7 cellular contexts compared by ENCODE assay signal in the genomic region with DNA sequence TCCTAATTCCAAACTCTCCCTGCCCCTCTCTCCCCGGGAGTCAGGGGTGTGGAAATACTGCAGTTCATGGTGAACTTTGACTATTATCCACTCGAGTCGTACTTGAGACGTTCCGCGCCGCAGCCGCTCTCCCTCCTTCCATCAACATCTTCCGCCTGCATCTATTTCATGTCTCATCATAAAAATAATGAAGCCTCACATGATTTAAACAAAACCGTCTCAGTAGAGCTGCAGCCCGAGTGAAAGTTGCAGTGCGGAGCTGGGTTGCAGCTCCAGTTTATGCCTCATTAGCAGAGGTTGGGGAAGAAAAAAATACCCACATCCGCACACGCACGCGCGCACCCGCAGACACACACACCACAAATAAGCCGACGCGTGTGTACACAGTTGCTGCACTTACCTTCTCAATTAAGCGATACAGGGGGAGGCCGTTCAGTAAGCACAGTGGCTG. TPM values are rescaled to one million over a fixed set of nuclear protein-coding genes. Genes with fewer than 3 reads are reported as not detected.
A peak's percentile ranks its signal among the peaks of the same experiment; 100 is the strongest.
DNase-seq lines count a peak whose midpoint lies in the region; ATAC-seq and TF ChIP-seq lines count a peak whose summit lies in the region.

No MANE protein-coding gene starts in this region.

- CTCF ChIA-PET in activated CD8-positive, alpha-beta T cell treated with anti-CD3 and anti-CD28 coated beads, Interleukin-2, amount 10 ng/mL, durations not matched to agents 7 days and 5 days (lab: Charles Lee): no interaction called here

- H3K4me1 ChIP-seq in NT2/D1 (ENCODE audit: insufficient read depth, insufficient read length): peaks cover 4% of the 10 kb centered on the region

- TF ChIP-seq CTCF in fibroblast of villous mesenchyme (IDR thresholded peaks at IDR 0.05; ENCODE audit: insufficient read depth, low read depth, low read length) (no peak), progenitor cell of endocrine pancreas (IDR thresholded peaks at IDR 0.05; ENCODE audit: unreplicated experiment) (no peak)

- H3K36me3 ChIP-seq in NT2/D1 (ENCODE audit: insufficient read depth, insufficient read length, low read length): no peaks in the 10 kb centered on the region

- peak overlapping the region; percentile 72 for H3K4me3 ChIP-seq in NT2/D1 (ENCODE audit: insufficient read length, low read depth)
- peak overlapping the region; percentile 55 for H3K4me3 ChIP-seq in fibroblast of villous mesenchyme (ENCODE audit: low read depth, low read length)

- H3K4me3 Mint-ChIP-seq in progenitor cell of endocrine pancreas (ENCODE audit: low read depth): peak overlapping the region; percentile 86
- H3K4me3 Mint-ChIP-seq in activated CD8-positive, alpha-beta T cell treated with anti-CD3 and anti-CD28 coated beads, Interleukin-2, amount 10 ng/mL, durations not matched to agents 7 days and 5 days: no peak overlapping the region

- POLR2A ChIA-PET in activated CD8-positive, alpha-beta T cell treated with anti-CD3 and anti-CD28 coated beads, Interleukin-2, amount 10 ng/mL, durations not matched to agents 7 days and 5 days (lab: Charles Lee): no interaction called here

- H3K27me3 ChIP-seq in NT2/D1 (ENCODE audit: insufficient read depth, insufficient read length): peaks cover 57% of the 10 kb centered on the region

- ATAC-seq in HG02759 (IDR thresholded peaks at IDR 0.05; ENCODE audit: unreplicated experiment): peak; percentile 31
- no peak for ATAC-seq in activated CD8-positive, alpha-beta T cell treated with anti-CD3 and anti-CD28 coated beads, Interleukin-2, amount 10 ng/mL, durations not matched to agents 7 days and 5 days

- H3K27ac Mint-ChIP-seq in progenitor cell of endocrine pancreas: peak overlapping the region; percentile 88
- H3K27ac Mint-ChIP-seq in activated CD8-positive, alpha-beta T cell treated with anti-CD3 and anti-CD28 coated beads, Interleukin-2, amount 10 ng/mL, durations not matched to agents 7 days and 5 days: no peak overlapping the region

- no peaks in the 10 kb centered on the region for H3K9me3 ChIP-seq in NT2/D1 (ENCODE audit: insufficient read depth, low read length)

- peaks cover 39% of the 10 kb centered on the region for H3K27me3 Mint-ChIP-seq in progenitor cell of endocrine pancreas
- H3K27me3 Mint-ChIP-seq in activated CD8-positive, alpha-beta T cell treated with anti-CD3 and anti-CD28 coated beads, Interleukin-2, amount 10 ng/mL, durations not matched to agents 7 days and 5 days (ENCODE audit: low read depth): peaks cover 35% of the 10 kb centered on the region

- peak overlapping the region; percentile 66 for H3K9ac ChIP-seq in NT2/D1 (ENCODE audit: insufficient read length, low read depth)

- H3K4me1 Mint-ChIP-seq in progenitor cell of endocrine pancreas (ENCODE audit: low read depth): peaks cover 61% of the 10 kb centered on the region
- peaks cover 3% of the 10 kb centered on the region for H3K4me1 Mint-ChIP-seq in activated CD8-positive, alpha-beta T cell treated with anti-CD3 and anti-CD28 coated beads, Interleukin-2, amount 10 ng/mL, durations not matched to agents 7 days and 5 days (ENCODE audit: low read depth)

- no peak for TF ChIP-seq POLR2A in erythroblast (IDR thresholded peaks at IDR 0.05; ENCODE audit: low read length)

- no peaks in the 10 kb centered on the region for H3K36me3 Mint-ChIP-seq in progenitor cell of endocrine pancreas (ENCODE audit: insufficient read depth)
- no peaks in the 10 kb centered on the region for H3K36me3 Mint-ChIP-seq in activated CD8-positive, alpha-beta T cell treated with anti-CD3 and anti-CD28 coated beads, Interleukin-2, amount 10 ng/mL, durations not matched to agents 7 days and 5 days (ENCODE audit: low read depth)

- no peaks in the 10 kb centered on the region for H3K9me3 Mint-ChIP-seq in progenitor cell of endocrine pancreas (ENCODE audit: low read depth)
- H3K9me3 Mint-ChIP-seq in activated CD8-positive, alpha-beta T cell treated with anti-CD3 and anti-CD28 coated beads, Interleukin-2, amount 10 ng/mL, durations not matched to agents 7 days and 5 days (ENCODE audit: insufficient read depth): no peaks in the 10 kb centered on the region

- DNase-seq in NT2/D1 (ENCODE audit: low read depth, low spot score) (no peak), fibroblast of villous mesenchyme (ENCODE audit: low read depth) (peak; percentile 11), progenitor cell of endocrine pancreas (ENCODE audit: low spot score, unreplicated experiment) (no peak), activated gamma-delta T cell treated with Interleukin-2 at 50 U/mL for 16 hours (no peak), erythroblast (lab: John Stamatoyannopoulos, UW) (no peak)
- no peak for DNase-seq in activated CD8-positive, alpha-beta T cell treated with anti-CD3 and anti-CD28 coated beads, Interleukin-2, amount 10 ng/mL, durations not matched to agents 7 days and 5 days

RNA-seq across cellular contexts. Expression of a gene that starts 0.3 kb away (rescaled TPM):
- total RNA-seq in fibroblast of villous mesenchyme (under 0.01 and 0.43 TPM in 2 replicates), progenitor cell of endocrine pancreas (39.4 and 48.4 TPM in 2 replicates)
- total RNA-seq in activated CD8-positive, alpha-beta T cell treated with anti-CD3 and anti-CD28 coated beads, Interleukin-2, amount 10 ng/mL, durations not matched to agents 7 days and 5 days: not detected

Comparison
In these comparisons a context has a peak if more than half of its experiments do, and no peak if none do; other contexts are left out.
1. RNA of a gene that starts 0.3 kb away (total RNA-seq): 39.4 to 48.4 TPM in progenitor cell of endocrine pancreas; under 0.01 to 0.43 TPM in fibroblast of villous mesenchyme and not detected in activated CD8-positive, alpha-beta T cell treated with anti-CD3 and anti-CD28 coated beads, Interleukin-2, amount 10 ng/mL, durations not matched to agents 7 days and 5 days; every median in the first group is over 10 times any median in the second.